25 cellular contexts compared by ENCODE assay signal in the genomic region with DNA sequence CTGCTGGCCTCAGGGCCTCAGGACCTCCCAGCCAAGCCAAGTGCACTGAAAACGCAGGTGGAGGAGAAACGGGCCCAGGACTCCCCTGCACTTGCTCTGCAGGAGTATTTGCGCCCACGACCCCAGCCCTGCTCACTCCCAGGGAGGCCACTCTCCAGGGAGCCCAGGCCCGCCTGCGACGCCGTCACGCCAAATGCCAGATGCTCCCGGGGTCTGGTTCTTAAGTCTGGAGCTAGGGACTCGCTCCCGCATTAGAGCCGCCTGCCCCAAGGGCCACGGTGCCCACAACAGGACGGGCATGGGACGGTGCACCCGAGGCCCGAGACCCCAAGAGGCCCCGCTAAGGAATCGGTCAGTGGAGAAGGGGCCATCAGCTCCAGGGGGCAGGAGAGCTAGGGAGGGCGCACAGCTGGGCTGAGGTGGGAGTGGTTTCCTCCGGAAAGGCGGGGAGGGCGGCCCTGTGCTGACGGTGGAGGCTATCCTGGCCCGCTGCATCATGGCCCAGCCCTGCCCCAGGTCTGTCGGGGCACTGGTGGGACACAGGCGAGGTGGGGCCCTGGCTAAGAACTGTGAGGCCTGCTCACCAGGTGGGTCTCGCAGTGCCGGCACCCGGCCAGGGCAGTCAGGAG. TPM values are rescaled to one million over a fixed set of nuclear protein-coding genes. Genes with fewer than 3 reads are reported as not detected.
A peak's percentile ranks its signal among the peaks of the same experiment; 100 is the strongest.
DNase-seq lines count a peak whose midpoint lies in the region; ATAC-seq, FAIRE-seq and TF ChIP-seq lines count a peak whose summit lies in the region.
"Had no signal": no experiment of that assay in that cellular context is flagged by ENCODE, and none has a peak within 500 bp of the region (broad histone marks: within the 10 kb centered on the region; RNA-seq: fewer than 3 reads in every experiment).

No MANE protein-coding gene starts in this region.

- H3K9me3 ChIP-seq in HepG2 (ENCODE audit: low read length) = no peaks in the 10 kb centered on the region
- no peaks in the 10 kb centered on the region for H3K9me3 ChIP-seq in right lobe of liver
- H3K9me3 ChIP-seq in NT2/D1 (ENCODE audit: insufficient read depth, low read length) = no peaks in the 10 kb centered on the region
- no peaks in the 10 kb centered on the region for H3K9me3 ChIP-seq in K562 (replicated peaks; ENCODE audit: control insufficient read depth, insufficient read depth, low read depth, low read length)
- peaks cover 0 to 6% of the 10 kb centered on the region in 2 donors for H3K9me3 ChIP-seq in neuronal stem cell (replicated peaks in 1 of 2; ENCODE audit: control insufficient read depth in 2 of 2, insufficient read depth in 1 of 2, low read depth in 1 of 2, low read length in 2 of 2)

- H2BK15ac ChIP-seq in neuronal stem cell (ENCODE audit: low read length) = no peak overlapping the region

- no peak overlapping the region for H3K14ac ChIP-seq in neuronal stem cell (ENCODE audit: low read length)

- H3K4me3 ChIP-seq in HepG2 (replicated peaks in 1 of 3; ENCODE audit: insufficient read depth in 1 of 3, low read depth in 2 of 3, low read length in 3 of 3) (no peak overlapping the region), right lobe of liver (no peak overlapping the region), NT2/D1 (ENCODE audit: insufficient read length, low read depth) (no peak overlapping the region), K562 (no peak overlapping the region), neuronal stem cell (ENCODE audit: low read length in 2 of 2) (no peak overlapping the region)
- H3K4me3 ChIP-seq: GM23248 had no signal

- WGBS in HepG2 (ENCODE audit: low lambda C conversion rate) = 23% methylated on average over 25 of the region's 31 CpGs
- WGBS in right lobe of liver (ENCODE audit: insufficient coverage, low coverage, low lambda C conversion rate, missing lambda C conversion rate) = 90% methylated on average over 4 of the region's 31 CpGs
- 2% methylated on average over 23 of the region's 31 CpGs for WGBS in K562 (ENCODE audit: insufficient coverage, low coverage, missing lambda C conversion rate)
- no CpG with 5 or more reads among the region's 31 CpGs for WGBS in neuronal stem cell (ENCODE audit: extremely low coverage in 2 of 2, insufficient read length in 2 of 2, insufficient replicate concordance in 1 of 2), 2 donors

- no peaks in the 10 kb centered on the region for H3K9me1 ChIP-seq in K562 (ENCODE audit: control insufficient read depth, insufficient read depth, low read length)

- ATAC-seq in HepG2 (no peak), right lobe of liver (no peak), K562 (peak; percentile 25; the same call in 1 of the 3 replicates)
- ATAC-seq: HCT116 had no signal

- TF ChIP-seq EP300 in HepG2 (IDR thresholded peaks at IDR 0.05; ENCODE audit: low read depth in 2 of 2, low read length in 2 of 2) (no peak), HepG2 (CRISPR knock-in tag; IDR thresholded peaks at IDR 0.05; ENCODE audit: borderline replicate concordance) (no peak), K562 (IDR thresholded peaks at IDR 0.05; ENCODE audit: low read length) (no peak)

- no TSS peak for BruUV-seq in HepG2 (replicated peaks; lab: Mats Ljungman, UMichigan)
- no TSS peak for BruUV-seq in K562 (replicated peaks; lab: Mats Ljungman, UMichigan)

- intact Hi-C loops in HepG2 (cut with micrococcal nuclease; ENCODE audit: unreplicated experiment) = no loop called here
- intact Hi-C loops in right lobe of liver (cut with DNase I) = no loop called here
- intact Hi-C loops in K562 (cut with micrococcal nuclease) = no loop called here

- H2BK120ac ChIP-seq in neuronal stem cell (ENCODE audit: low read depth, low read length) = no peak overlapping the region

- H3K27ac ChIP-seq in HepG2 (ENCODE audit: extremely low read length, insufficient read depth, low read length) (no peak overlapping the region), right lobe of liver (no peak overlapping the region), K562 (ENCODE audit: extremely low read depth, low read depth, low read length) (no peak overlapping the region), neuronal stem cell (replicated peaks; ENCODE audit: low read length) (no peak overlapping the region)
- H3K27ac ChIP-seq: C4-2B, GM23248, HL-60 had no signal

- no peaks in the 10 kb centered on the region; the same call in 1 of the 2 replicates for H3K4me1 ChIP-seq in HepG2 (ENCODE audit: insufficient read depth, low read length)
- no peaks in the 10 kb centered on the region for H3K4me1 ChIP-seq in right lobe of liver
- H3K4me1 ChIP-seq in NT2/D1 (ENCODE audit: insufficient read depth, insufficient read length) = peaks cover 12% of the 10 kb centered on the region
- H3K4me1 ChIP-seq in K562 (replicated peaks in 1 of 2; ENCODE audit: control insufficient read depth in 2 of 2, insufficient read depth in 2 of 2, low read length in 2 of 2) = peaks cover 0 to 39% of the 10 kb centered on the region in 2 experiments; a peak in 2 of 5 replicates
- H3K4me1 ChIP-seq in neuronal stem cell (ENCODE audit: control insufficient read depth in 2 of 2, insufficient read depth in 1 of 2, low read depth in 1 of 2, low read length in 2 of 2) = peaks cover 6 to 7% of the 10 kb centered on the region in 2 donors
- H3K4me1 ChIP-seq: Caco-2 had no signal

- no peak overlapping the region for H3K9ac ChIP-seq in HepG2 (ENCODE audit: insufficient read depth, low read depth, low read length)
- H3K9ac ChIP-seq in NT2/D1 (ENCODE audit: insufficient read length, low read depth) = peak overlapping the region; percentile 29
- H3K9ac ChIP-seq in K562 (ENCODE audit: insufficient read depth in 1 of 2, low read depth in 2 of 2, low read length in 2 of 2) = no peak overlapping the region
- H3K9ac ChIP-seq in neuronal stem cell (ENCODE audit: low read depth, low read length, poor library complexity) = peak overlapping the region; percentile 12
- H3K9ac ChIP-seq: GM23248 had no signal

- no peak overlapping the region for H4K91ac ChIP-seq in neuronal stem cell (ENCODE audit: low read depth, low read length, poor library complexity)

- TF ChIP-seq RAD21 in HepG2 (CRISPR knock-in tag; IDR thresholded peaks at IDR 0.05) (no peak), K562 (CRISPR knock-in tag; conservative IDR thresholded peaks at IDR 0.05 in 1 of 2, IDR thresholded peaks at IDR 0.05 in 1 of 2) (no peak)

- H4K20me1 ChIP-seq in HepG2 (ENCODE audit: insufficient read depth, low read length) (peaks cover 4% of the 10 kb centered on the region; the same call in 1 of the 2 replicates), K562 (replicated peaks; ENCODE audit: control insufficient read depth, insufficient read depth, low read length) (peaks cover 6% of the 10 kb centered on the region)

- in situ Hi-C loops in HepG2 (cut with HindIII; ENCODE audit: extremely low pct_ligation_motif_present, low pct_unique_long_range_greater_than_20kb) (no loop called here), K562 (cut with MboI) (no loop called here)

- H4K8ac ChIP-seq in neuronal stem cell (ENCODE audit: low read depth, low read length) = no peak overlapping the region

- H3K4ac ChIP-seq in neuronal stem cell (ENCODE audit: low read length) = no peak overlapping the region

- TF ChIP-seq POLR2A in HepG2 (IDR thresholded peaks at IDR 0.05; ENCODE audit: insufficient read depth in 1 of 2, low read depth in 2 of 2, low read length in 2 of 2) (no peak), right lobe of liver (IDR thresholded peaks at IDR 0.05) (no peak), K562 (conservative IDR thresholded peaks at IDR 0.05) (no peak)

- peak overlapping the region; percentile 38 for H3K18ac ChIP-seq in neuronal stem cell (ENCODE audit: low read length)

- H3K36me3 ChIP-seq in HepG2 (replicated peaks in 1 of 2; ENCODE audit: control insufficient read depth in 1 of 2, insufficient read depth in 2 of 2, low read length in 2 of 2) = no peaks in the 10 kb centered on the region
- no peaks in the 10 kb centered on the region for H3K36me3 ChIP-seq in right lobe of liver
- no peaks in the 10 kb centered on the region for H3K36me3 ChIP-seq in NT2/D1 (ENCODE audit: insufficient read depth, insufficient read length, low read length)
- no peaks in the 10 kb centered on the region for H3K36me3 ChIP-seq in K562 (ENCODE audit: control insufficient read depth, insufficient read depth, low read length)
- no peaks in the 10 kb centered on the region for H3K36me3 ChIP-seq in neuronal stem cell (replicated peaks in 1 of 2; ENCODE audit: control insufficient read depth in 2 of 2, insufficient read depth in 2 of 2, low read length in 2 of 2)

- DNase-seq in HepG2 (ENCODE audit: low spot score) = no peak
- DNase-seq in right lobe of liver = no peak
- DNase-seq in NT2/D1 (ENCODE audit: low read depth, low spot score) = no peak
- DNase-seq in K562 (ENCODE audit: extremely low read depth in 1 of 4, low spot score in 3 of 4) = no peak
- no peak for DNase-seq in neuronal stem cell (ENCODE audit: low spot score)
- DNase-seq in NCI-H2081 (lab: John Stamatoyannopoulos, UW) = no peak
- DNase-seq in putamen (ENCODE audit: low spot score) = no peak
- DNase-seq in islet precursor cell = no peak
- DNase-seq: ACHN; Caco-2; CD4-positive, alpha-beta T cell; GM23248; H7; IMR-90; KBM-7 had no signal

- TF ChIP-seq CTCF in HepG2 (CRISPR knock-in tag; IDR thresholded peaks at IDR 0.05) (no peak), right lobe of liver (IDR thresholded peaks at IDR 0.05) (no peak), K562 (IDR thresholded peaks at IDR 0.05 in 2 of 3, conservative IDR thresholded peaks at IDR 0.05 in 1 of 3; ENCODE audit: insufficient read depth in 2 of 3, low read depth in 1 of 3, low read length in 3 of 3) (no peak)

- H2BK5ac ChIP-seq in neuronal stem cell (ENCODE audit: low read length) = peak overlapping the region; percentile 71

- H3K23ac ChIP-seq in neuronal stem cell (ENCODE audit: low read depth, low read length, poor library complexity) = peak overlapping the region; percentile 31

- H3K4me2 ChIP-seq in HepG2 (ENCODE audit: low read depth, low read length) = no peak overlapping the region
- no peak overlapping the region for H3K4me2 ChIP-seq in K562 (ENCODE audit: insufficient read depth, low read length)
- no peak overlapping the region for H3K4me2 ChIP-seq in neuronal stem cell (ENCODE audit: insufficient read depth, low read length, poor library complexity, severe bottlenecking)

- no peak overlapping the region for H2BK12ac ChIP-seq in neuronal stem cell (ENCODE audit: low read length)

- CTCF ChIA-PET in HepG2 (lab: Yijun Ruan, JAX; ENCODE audit: low intra/inter-chr PET ratio, low total read pairs) (no interaction called here), K562 (lab: Yijun Ruan, JAX; ENCODE audit: low intra/inter-chr PET ratio) (no interaction called here)

- H2AFZ ChIP-seq in HepG2 (ENCODE audit: low read length) (no peak overlapping the region), K562 (ENCODE audit: low read depth, low read length) (no peak overlapping the region), neuronal stem cell (ENCODE audit: low read length) (no peak overlapping the region)
- H2AFZ ChIP-seq: GM23248 had no signal

- POLR2A ChIA-PET in HepG2 (lab: Yijun Ruan, JAX) (no interaction called here), K562 (lab: Yijun Ruan, JAX) (interaction anchor here (0.8 kb wide), 1 partner anchor 17 kb away, joined by 4 read pairs; no protein-coding TSS in a partner anchor)

- H3K27me3 ChIP-seq in HepG2 (ENCODE audit: control insufficient read depth in 1 of 2, insufficient read depth in 2 of 2, low read length in 2 of 2) = peaks cover 44 to 94% of the 10 kb centered on the region in 2 experiments
- H3K27me3 ChIP-seq in right lobe of liver = no peaks in the 10 kb centered on the region
- H3K27me3 ChIP-seq in NT2/D1 (ENCODE audit: insufficient read depth, insufficient read length) = no peaks in the 10 kb centered on the region
- H3K27me3 ChIP-seq in K562 (ENCODE audit: control insufficient read depth in 2 of 2, insufficient read depth in 2 of 2, low read length in 2 of 2) = peaks cover 9 to 79% of the 10 kb centered on the region in 2 experiments; a peak in 4 of 5 replicates
- H3K27me3 ChIP-seq in neuronal stem cell (ENCODE audit: control insufficient read depth in 3 of 3, insufficient read depth in 3 of 3, low read depth in 1 of 3, low read length in 3 of 3) = peaks cover 0 to 3% (median 0%) of the 10 kb centered on the region in 3 experiments

- peak overlapping the region; percentile 74 for H2AK5ac ChIP-seq in neuronal stem cell (ENCODE audit: low read depth, low read length)

- H3K79me2 ChIP-seq in HepG2 (ENCODE audit: insufficient read depth, low read length) = no peaks in the 10 kb centered on the region
- no peaks in the 10 kb centered on the region for H3K79me2 ChIP-seq in K562 (ENCODE audit: control insufficient read depth, insufficient read depth, low read length)

- peaks cover 3% of the 10 kb centered on the region for H3K79me1 ChIP-seq in neuronal stem cell (ENCODE audit: low read depth, low read length)

- FAIRE-seq in HepG2 (lab: Jason Lieb, UNC) (no peak), K562 (lab: Jason Lieb, UNC) (no peak)
- FAIRE-seq: A204.1, D721Med, G401.6, GM12891, GM19239 had no signal

RNA-seq across cellular contexts. Expression of a gene that starts 44.1 kb away (rescaled TPM):
- total RNA-seq in HepG2 (2016; rRNA removed; fragmentation: Illumina TruSeq; extraction: Trizol) = not detected in 2 replicates
- not detected in 2 replicates for total RNA-seq in HepG2 (2016; cell fraction: cytosol; rRNA removed; fragmentation: Illumina TruSeq; extraction: Trizol; ENCODE audit: low read depth)
- total RNA-seq in HepG2 (2016; cell fraction: insoluble cytoplasmic fraction; rRNA removed; fragmentation: Illumina TruSeq; extraction: Trizol) = not detected in 2 replicates
- total RNA-seq in HepG2 (2016; cell fraction: membrane; rRNA removed; fragmentation: Illumina TruSeq; extraction: Trizol) = not detected in 2 replicates
- not detected in 2 replicates for total RNA-seq in HepG2 (2016; cell fraction: nucleus; rRNA removed; fragmentation: Illumina TruSeq; extraction: Trizol)
- not detected in 2 replicates for polyA plus RNA-seq in HepG2 (2011; rRNA removed)
- polyA plus RNA-seq in HepG2 (2011; cell fraction: cytosol; rRNA removed) = 0.06 TPM in 1 of 2 replicates, not detected in the other
- polyA plus RNA-seq in HepG2 (2011; cell fraction: nucleus; rRNA removed) = 0.10 and 0.14 TPM in 2 replicates
- 0.11 TPM in 1 of 2 replicates, not detected in the other for polyA plus RNA-seq in HepG2 (2012)
- polyA plus RNA-seq in HepG2 (2016; cell fraction: cytosol; fragmentation: Illumina TruSeq; extraction: Trizol; ENCODE audit: low read depth) = not detected in 2 replicates
- polyA plus RNA-seq in HepG2 (2016; cell fraction: insoluble cytoplasmic fraction; fragmentation: Illumina TruSeq; extraction: Trizol; ENCODE audit: low read depth) = not detected in 2 replicates
- polyA plus RNA-seq in HepG2 (2016; cell fraction: membrane; fragmentation: Illumina TruSeq; extraction: Trizol; ENCODE audit: low read depth) = not detected in 2 replicates
- polyA plus RNA-seq in HepG2 (2016; cell fraction: nucleus; fragmentation: Illumina TruSeq; extraction: Trizol; ENCODE audit: insufficient read depth, low read depth) = not detected in 2 replicates
- polyA minus RNA-seq in HepG2 (2011; rRNA and poly(A)+ RNA removed; ENCODE audit: low replicate concordance) = not detected in 2 replicates
- polyA minus RNA-seq in HepG2 (2011; cell fraction: cytosol; rRNA and poly(A)+ RNA removed) = not detected in 2 replicates
- polyA minus RNA-seq in HepG2 (2011; cell fraction: nucleus; rRNA and poly(A)+ RNA removed) = not detected in 2 replicates
- total RNA-seq in right lobe of liver = 100 to 1,000 TPM in 1 of 6 experiments, 10 to 100 TPM in 3, 1 to 10 TPM in 2; 4.6 to 165 (median 26.8) TPM
- not detected in 2 replicates for total RNA-seq in K562 (2011; cell fraction: chromatin; rRNA removed; ENCODE audit: low replicate concordance)
- not detected in 2 replicates for total RNA-seq in K562 (2011; cell fraction: nucleolus; rRNA removed)
- total RNA-seq in K562 (2011; cell fraction: nucleoplasm; rRNA removed) = not detected in 2 replicates
- not detected in 2 replicates for total RNA-seq in K562 (2014; rRNA removed)
- not detected in 2 replicates for total RNA-seq in K562 (2014; rRNA removed; fragmentation: Illumina TruSeq; extraction: Trizol)
- not detected in 2 replicates for total RNA-seq in K562 (2015; rRNA removed; fragmentation: Illumina TruSeq; extraction: Trizol)
- total RNA-seq in K562 (2021) = 0.02 TPM in 1 of 2 replicates, not detected in the other
- not detected in 2 replicates for polyA plus RNA-seq in K562 (2011; rRNA removed)
- polyA plus RNA-seq in K562 (2011; cell fraction: cytosol; rRNA removed) = not detected in 2 replicates
- polyA plus RNA-seq in K562 (2011; cell fraction: nucleus; rRNA removed) = not detected in 2 replicates
- polyA plus RNA-seq in K562 (2012) = not detected in 2 replicates
- polyA plus RNA-seq in K562 (2014; fragmentation: Illumina TruSeq; extraction: Trizol) = not detected in 2 replicates
- polyA plus RNA-seq in K562 (2014; fragmentation: Nextera tagmentation; extraction: Ambion mirVana) = not detected
- not detected in 2 replicates for polyA plus RNA-seq in K562 (2014; rRNA removed)
- not detected in 2 replicates for polyA minus RNA-seq in K562 (2011; rRNA and poly(A)+ RNA removed)
- polyA minus RNA-seq in K562 (2011; cell fraction: cytosol; rRNA and poly(A)+ RNA removed) = not detected in 2 replicates
- polyA minus RNA-seq in K562 (2011; cell fraction: nucleus; rRNA and poly(A)+ RNA removed) = not detected in 2 replicates
- polyA plus RNA-seq in neuronal stem cell (2013, experiment 1 of 2) = 0.29 TPM
- 0.19 TPM for polyA plus RNA-seq in neuronal stem cell (2013, experiment 2 of 2)
- total RNA-seq: CD4-positive, alpha-beta T cell; GM23248; HT1080; IMR-90 had no signal
- polyA plus RNA-seq: BJ, GM23248, IMR-90 had no signal

Comparison
In these comparisons a context has a peak if more than half of its experiments do, and no peak if none do; other contexts are left out.
1. H3K9ac ChIP-seq: peak in NT2/D1 (single experiment) and neuronal stem cell (single experiment); none in HepG2 (single experiment) and K562 (0 of 2).